Comparison of ENCODE assay signal across 17 cellular contexts in the genomic region with DNA sequence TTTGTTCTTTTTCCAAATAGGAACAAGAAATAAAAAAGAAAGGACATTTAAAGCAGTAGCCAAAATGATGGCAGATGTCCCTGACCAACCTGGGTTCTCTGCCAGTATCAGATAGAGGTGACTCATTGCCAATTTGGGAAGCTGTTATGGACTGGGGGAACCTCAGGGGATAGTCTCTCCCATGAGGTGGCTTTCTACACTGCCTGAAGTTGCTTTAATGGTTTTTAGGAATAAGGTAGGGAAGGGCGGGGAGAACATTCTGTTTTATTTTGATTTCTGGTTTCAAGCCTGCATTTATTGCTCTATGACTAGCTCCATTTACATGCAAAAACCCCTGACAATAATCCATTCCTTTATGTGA.
DNase-seq lines count a peak whose midpoint lies in the region; ATAC-seq and TF ChIP-seq lines count a peak whose summit lies in the region.
"Had no signal": no experiment of that assay in that cellular context is flagged by ENCODE, and none has a peak within 500 bp of the region (broad histone marks: within the 10 kb centered on the region; RNA-seq: fewer than 3 reads in every experiment).

No MANE protein-coding gene starts in this region.

- H3K36me3 Mint-ChIP-seq in MCF 10A (ENCODE audit: insufficient read depth, unreplicated experiment) = no peaks in the 10 kb centered on the region
- no peaks in the 10 kb centered on the region for H3K36me3 Mint-ChIP-seq in nephron (ENCODE audit: low read depth)
- H3K36me3 Mint-ChIP-seq: CD8-positive, alpha-beta memory T cell had no signal

- H2AFZ ChIP-seq in mammary epithelial cell (ENCODE audit: low read depth, low read length) = no peak overlapping the region

- H3K27ac ChIP-seq in mammary epithelial cell (ENCODE audit: insufficient read depth, low read depth, low read length) = no peak overlapping the region
- H3K27ac ChIP-seq: BLaER1, HL-60 had no signal

- no peaks in the 10 kb centered on the region for H3K79me2 ChIP-seq in mammary epithelial cell (ENCODE audit: insufficient read depth, low read length)

- peak overlapping the region; percentile 74 for H3K27ac Mint-ChIP-seq in MCF 10A (ENCODE audit: low read depth, unreplicated experiment)
- peak overlapping the region; percentile 34 to 73 (median 73) for H3K27ac Mint-ChIP-seq in nephron
- H3K27ac Mint-ChIP-seq: CD8-positive, alpha-beta memory T cell; HFFc6 had no signal

- H3K4me1 Mint-ChIP-seq in MCF 10A (ENCODE audit: insufficient read depth, unreplicated experiment) = peaks cover 26% of the 10 kb centered on the region
- H3K4me1 Mint-ChIP-seq in nephron = peaks cover 26% of the 10 kb centered on the region
- H3K4me1 Mint-ChIP-seq: CD8-positive, alpha-beta memory T cell had no signal

- no peak for ATAC-seq in GM21423 (IDR thresholded peaks at IDR 0.05; ENCODE audit: unreplicated experiment)

- no peaks in the 10 kb centered on the region for H4K20me1 ChIP-seq in mammary epithelial cell (ENCODE audit: insufficient read depth, low read length)
- H4K20me1 ChIP-seq: BLaER1 had no signal

- H3K9ac ChIP-seq in mammary epithelial cell (ENCODE audit: insufficient read depth, low read length) = no peak overlapping the region
- H3K9ac ChIP-seq: BLaER1 had no signal

- no TSS peak for BruUV-seq in MCF 10A (replicated peaks; lab: Mats Ljungman, UMichigan)
- no TSS peak for BruUV-seq in mammary epithelial cell (replicated peaks; lab: Mats Ljungman, UMichigan)

- H3K27me3 Mint-ChIP-seq in MCF 10A (ENCODE audit: insufficient read depth, unreplicated experiment) (no peaks in the 10 kb centered on the region), nephron (ENCODE audit: low read depth) (no peaks in the 10 kb centered on the region)
- H3K27me3 Mint-ChIP-seq: CD8-positive, alpha-beta memory T cell had no signal

- dilution Hi-C loops in mammary epithelial cell (cut with HindIII; ENCODE audit: low sequenced_read_pairs) = no loop called here

- WGBS in mammary epithelial cell (ENCODE audit: low coverage, missing lambda C conversion rate) = 55% methylated on average over 1 of the region's 1 CpG

- intact Hi-C loops in MCF 10A (cut with micrococcal nuclease) = no loop called here
- intact Hi-C loops in mammary epithelial cell (cut with micrococcal nuclease) = no loop called here

- H3K4me2 ChIP-seq in mammary epithelial cell (ENCODE audit: insufficient read depth, low read depth, low read length) = no peak overlapping the region
- H3K4me2 ChIP-seq: BLaER1 had no signal

- H3K9me3 Mint-ChIP-seq in MCF 10A (ENCODE audit: unreplicated experiment) (no peaks in the 10 kb centered on the region), nephron (no peaks in the 10 kb centered on the region)

- H3K27me3 ChIP-seq in mammary epithelial cell (ENCODE audit: insufficient read depth, low read length) = no peaks in the 10 kb centered on the region
- H3K27me3 ChIP-seq: BLaER1 had no signal

- in situ Hi-C loops in mammary epithelial cell (cut with MboI; ENCODE audit: low sequenced_read_pairs in 2 of 2) = no loop called here

- POLR2A ChIA-PET in MCF 10A (lab: Yijun Ruan, JAX) = interaction anchor here (1.4 kb wide), 1 partner anchor 69 kb away, joined by 3 read pairs; no protein-coding TSS in a partner anchor

- H3K36me3 ChIP-seq in mammary epithelial cell (ENCODE audit: insufficient read depth, low read length) = no peaks in the 10 kb centered on the region
- H3K36me3 ChIP-seq: BLaER1 had no signal

- no peak overlapping the region for H3K4me3 Mint-ChIP-seq in MCF 10A (ENCODE audit: unreplicated experiment)
- no peak overlapping the region for H3K4me3 Mint-ChIP-seq in nephron
- H3K4me3 Mint-ChIP-seq: CD8-positive, alpha-beta memory T cell; HFFc6 had no signal

- TF ChIP-seq CTCF in MCF 10A (IDR thresholded peaks at IDR 0.05; ENCODE audit: unreplicated experiment) (no peak), mammary epithelial cell (conservative IDR thresholded peaks at IDR 0.05 in 1 of 2, IDR thresholded peaks at IDR 0.05 in 1 of 2; ENCODE audit: extremely low read depth in 1 of 2, insufficient read depth in 1 of 2, low read depth in 1 of 2, low read length in 2 of 2) (no peak), nephron (IDR thresholded peaks at IDR 0.05; ENCODE audit: unreplicated experiment in 3 of 3) (no peak)

- no peaks in the 10 kb centered on the region for H3K4me1 ChIP-seq in mammary epithelial cell (ENCODE audit: insufficient read depth, low read length)
- H3K4me1 ChIP-seq: BLaER1, Caco-2 had no signal

- peaks cover 5% of the 10 kb centered on the region for H3K9me3 ChIP-seq in mammary epithelial cell (replicated peaks; ENCODE audit: insufficient read depth, low read length)
- H3K9me3 ChIP-seq: BLaER1, Caco-2 had no signal

- peak; percentile 5 for DNase-seq in MCF 10A (ENCODE audit: unreplicated experiment)
- no peak for DNase-seq in mammary epithelial cell
- peak; percentile 10 for DNase-seq in M059J (ENCODE audit: low read depth)
- peak; percentile 74 for DNase-seq in NCI-H2171 treated with DMSO at 0.1 percent for 48 hours (lab: John Stamatoyannopoulos, UW)
- no peak for DNase-seq in activated T-cell treated with anti-CD3 and anti-CD28 coated beads, Interleukin-2, amount 50 U/mL, for 48 hours
- DNase-seq: 8988T; AML-193; Caco-2; CD8-positive, alpha-beta memory T cell; DMS53; GF-D8; HCEC 1CT; HFFc6 had no signal

- H3K4me3 ChIP-seq in mammary epithelial cell (replicated peaks in 1 of 3; ENCODE audit: insufficient read depth in 1 of 3, low read depth in 2 of 3, low read length in 3 of 3) = no peak overlapping the region
- H3K4me3 ChIP-seq: BLaER1 had no signal

- CTCF ChIA-PET in MCF 10A (lab: Yijun Ruan, JAX) = interaction anchor here (1.2 kb wide), 1 partner anchor 9 kb away, joined by 3 read pairs; no protein-coding TSS in a partner anchor
- CTCF ChIA-PET in mammary epithelial cell (lab: Charles Lee; ENCODE audit: low non-redundant PET) = no interaction called here

Comparison
In these comparisons a context has a peak if more than half of its experiments do, and no peak if none do; other contexts are left out.
1. DNase-seq: peak in MCF 10A (single experiment), M059J (single experiment) and NCI-H2171 treated with DMSO at 0.1 percent for 48 hours (single experiment); none in mammary epithelial cell (single experiment) and activated T-cell treated with anti-CD3 and anti-CD28 coated beads, Interleukin-2, amount 50 U/mL, for 48 hours (0 of 2).